14 cellular contexts compared by ENCODE assay signal in the genomic region with DNA sequence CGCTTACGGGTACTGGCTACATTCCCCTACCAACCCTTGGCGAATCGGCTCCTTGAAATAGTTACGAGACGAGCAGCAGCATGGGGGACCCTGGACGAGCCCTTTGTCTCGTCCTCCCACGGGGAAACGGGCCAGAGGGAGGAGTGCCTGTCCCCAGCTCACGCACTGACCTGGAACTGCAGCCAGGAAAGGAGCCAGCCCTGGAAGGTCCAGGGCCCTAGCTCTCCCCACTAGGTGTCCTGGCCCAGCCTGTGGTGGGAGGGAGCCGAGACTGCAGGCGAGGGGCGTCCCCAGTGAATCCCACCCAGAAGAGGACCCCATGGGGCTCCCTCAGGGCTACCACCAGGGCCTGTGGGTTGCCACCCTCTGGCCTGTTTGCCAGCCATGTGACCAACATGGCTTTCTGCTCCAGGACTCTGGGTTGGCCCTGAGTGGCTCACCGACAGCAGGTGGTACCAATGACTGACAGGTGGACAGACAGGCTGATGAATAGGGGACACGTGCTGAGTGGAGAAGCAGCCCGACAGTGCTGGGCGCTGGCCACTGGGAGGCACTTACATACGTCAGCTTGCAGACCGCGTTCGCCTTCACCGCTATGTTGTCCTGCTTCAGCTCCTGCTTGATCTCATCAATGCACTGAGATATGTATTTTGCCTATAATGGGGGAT.
"Had no signal": no experiment of that assay in that cellular context is flagged by ENCODE, and none has a peak within 500 bp of the region (broad histone marks: within the 10 kb centered on the region; RNA-seq: fewer than 3 reads in every experiment).

No MANE protein-coding gene starts in this region.

- FAIRE-seq: endometrium had no signal

- H3K4me1 Mint-ChIP-seq: central memory CD8-positive, alpha-beta T cell had no signal

- H3K27me3 ChIP-seq: transverse colon had no signal

- H3K9me3 Mint-ChIP-seq: central memory CD8-positive, alpha-beta T cell; stimulated activated naive B cell treated with anti-CD40 and anti-IgM and Interleukin-4, amounts not matched to agents 10 μg/mL and 1 μg/mL and 100 μg/mL, for 72 hours had no signal

- H2AFZ ChIP-seq: parathyroid adenoma had no signal

- H3K27ac ChIP-seq: parathyroid adenoma, transverse colon had no signal

- H3K4me3 Mint-ChIP-seq: activated CD8-positive, alpha-beta T cell treated with anti-CD3 and anti-CD28 coated beads, Interleukin-2, amount 10 ng/mL, durations not matched to agents 7 days and 5 days; central memory CD8-positive, alpha-beta T cell; stimulated activated naive B cell treated with anti-CD40 and anti-IgM and Interleukin-4, amounts not matched to agents 10 μg/mL and 1 μg/mL and 100 μg/mL, for 72 hours had no signal

- H3K27ac Mint-ChIP-seq: activated CD8-positive, alpha-beta T cell treated with anti-CD3 and anti-CD28 coated beads, Interleukin-2, amount 10 ng/mL, durations not matched to agents 7 days and 5 days; stimulated activated naive B cell treated with anti-CD40 and anti-IgM and Interleukin-4, amounts not matched to agents 10 μg/mL and 1 μg/mL and 100 μg/mL, for 72 hours had no signal

- H3K9me3 ChIP-seq: transverse colon had no signal

- H3K4me1 ChIP-seq: parathyroid adenoma, transverse colon had no signal

- DNase-seq: activated CD4-positive, alpha-beta T cell treated with anti-CD3 and anti-CD28 coated beads for 1 hour; activated CD8-positive, alpha-beta memory T cell treated with anti-CD3 and anti-CD28 coated beads, Interleukin-2, amount 50 U/mL, for 48 hours; activated CD8-positive, alpha-beta T cell treated with anti-CD3 and anti-CD28 coated beads, Interleukin-2, amount 10 ng/mL, durations not matched to agents 7 days and 5 days; activated naive CD4-positive, alpha-beta T cell treated with Interleukin-2 at 50 U/mL for 16 hours; dermis blood vessel endothelial cell; mesenchymal stem cell; retina; stimulated activated naive B cell treated with anti-CD40 and anti-IgM and Interleukin-4, amounts not matched to agents 10 μg/mL and 1 μg/mL and 100 μg/mL, for 72 hours; T-helper 9 cell; transverse colon had no signal

- H3K27me3 Mint-ChIP-seq: central memory CD8-positive, alpha-beta T cell; stimulated activated naive B cell treated with anti-CD40 and anti-IgM and Interleukin-4, amounts not matched to agents 10 μg/mL and 1 μg/mL and 100 μg/mL, for 72 hours had no signal

- H3K9ac ChIP-seq: parathyroid adenoma had no signal

- H3K4me3 ChIP-seq: transverse colon had no signal

- ATAC-seq: activated CD8-positive, alpha-beta T cell treated with anti-CD3 and anti-CD28 coated beads, Interleukin-2, amount 10 ng/mL, durations not matched to agents 7 days and 5 days; esophagus mucosa; stimulated activated naive B cell treated with anti-CD40 and anti-IgM and Interleukin-4, amounts not matched to agents 10 μg/mL and 1 μg/mL and 100 μg/mL, for 72 hours had no signal
